Comparison of ENCODE assay signal across 11 cellular contexts in genomic region chr5:143057580-143057999, GRCh38.
DNase-seq lines count a peak whose midpoint lies in the region; ATAC-seq and TF ChIP-seq lines count a peak whose summit lies in the region.
"Had no signal": no experiment of that assay in that cellular context is flagged by ENCODE, and none has a peak within 500 bp of the region (broad histone marks: within the 10 kb centered on the region; RNA-seq: fewer than 3 reads in every experiment).

No MANE protein-coding gene starts in this region.

- H3K4me1 ChIP-seq in psoas muscle = peaks cover 94% of the 10 kb centered on the region

- no peaks in the 10 kb centered on the region for H3K9me3 ChIP-seq in psoas muscle
- H3K9me3 ChIP-seq: body of pancreas had no signal

- H3K27me3 ChIP-seq in psoas muscle (ENCODE audit: insufficient read depth in 3 of 3, low read length in 2 of 3) = no peaks in the 10 kb centered on the region
- H3K27me3 ChIP-seq: body of pancreas had no signal

- H3K27ac ChIP-seq in psoas muscle = peak overlapping the region; percentile 94
- H3K27ac ChIP-seq: 22Rv1, body of pancreas, SK-N-MC had no signal

- DNase-seq in DMS 273 (lab: John Stamatoyannopoulos, UW; ENCODE audit: unreplicated experiment) (peak; percentile 19), DMS 273 treated with DMSO at 0.1 percent for 48 hours (lab: John Stamatoyannopoulos, UW) (no peak), NCI-H226 (peak; percentile 47), psoas muscle (no peak), AG08395 (ENCODE audit: low spot score) (no peak)
- DNase-seq in NK-92 treated with Interleukin-12 subunit alpha and Interleukin-12 subunit beta, amount 100 ng/mL, for 24 hours (lab: John Stamatoyannopoulos, UW) = no peak
- DNase-seq: body of pancreas had no signal

- no peak for TF ChIP-seq CTCF in psoas muscle (IDR thresholded peaks at IDR 0.05)

- intact Hi-C loops in psoas muscle (cut with DNase I) = no loop called here

- peaks cover 0 to 4% of the 10 kb centered on the region in 2 donors for H3K36me3 ChIP-seq in psoas muscle (ENCODE audit: insufficient read depth in 1 of 2, low read depth in 1 of 2)

- peak; percentile 47 for ATAC-seq in HG02678 (IDR thresholded peaks at IDR 0.05; ENCODE audit: unreplicated experiment)
- ATAC-seq in psoas muscle = peak; percentile 9 to 73 (median 69)
- no peak for ATAC-seq in HG02763 (IDR thresholded peaks at IDR 0.05; ENCODE audit: unreplicated experiment)
- ATAC-seq: body of pancreas had no signal

- WGBS in psoas muscle, 3 donors = 26 to 34% (median 28%) methylated on average over 3 of the region's 3 CpGs

- H3K4me3 ChIP-seq in psoas muscle = no peak overlapping the region
- H3K4me3 ChIP-seq: body of pancreas, SK-N-MC had no signal

Comparison
In these comparisons a context has a peak if more than half of its experiments do, and no peak if none do; other contexts are left out.
1. DNase-seq: peak in DMS 273 (single experiment) and NCI-H226 (single experiment); none in DMS 273 treated with DMSO at 0.1 percent for 48 hours (single experiment), psoas muscle (0 of 2), NK-92 treated with Interleukin-12 subunit alpha and Interleukin-12 subunit beta, amount 100 ng/mL, for 24 hours (single experiment) and AG08395 (single experiment).